ENCODE assay signal across 10 cellular contexts in the genomic region with DNA sequence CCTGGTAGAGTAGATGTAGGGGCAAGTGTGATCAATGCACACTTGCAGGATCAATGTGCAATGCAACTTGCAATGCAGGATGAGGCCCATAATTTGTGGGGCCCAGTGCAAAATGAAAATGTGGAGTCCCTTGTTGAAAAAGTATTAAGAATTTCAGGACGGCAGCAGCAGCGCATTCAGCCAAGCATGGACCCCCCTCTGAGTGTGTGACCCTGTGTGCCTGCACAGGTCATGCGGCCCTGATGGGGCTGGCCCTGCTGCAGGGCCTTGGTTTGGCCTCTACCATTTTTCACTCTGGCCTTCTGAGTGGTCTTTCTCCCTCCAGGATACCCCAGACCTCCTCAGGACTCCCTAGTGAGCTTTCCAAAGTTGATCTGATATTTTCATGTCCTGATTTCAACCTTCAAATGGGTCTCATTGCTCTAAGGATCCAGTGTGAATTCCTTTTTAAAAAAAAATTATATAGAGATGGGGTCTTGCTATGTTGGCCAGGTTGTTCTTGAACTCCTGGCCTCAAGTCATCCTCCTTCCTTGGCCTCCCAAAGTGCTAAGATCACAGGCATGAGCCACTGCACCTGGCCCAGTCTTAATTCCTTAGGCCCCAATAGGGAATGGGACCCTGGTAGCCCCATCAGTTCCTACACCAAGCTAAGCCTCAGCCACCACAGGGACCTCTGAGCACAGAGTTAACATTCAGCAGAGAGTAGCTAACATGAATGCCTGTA. TPM values are rescaled to one million over a fixed set of nuclear protein-coding genes. Genes with fewer than 3 reads are reported as not detected.
DNase-seq lines count a peak whose midpoint lies in the region; ATAC-seq and TF ChIP-seq lines count a peak whose summit lies in the region.
"Had no signal": no experiment of that assay in that cellular context is flagged by ENCODE, and none has a peak within 500 bp of the region (broad histone marks: within the 10 kb centered on the region; RNA-seq: fewer than 3 reads in every experiment).

No MANE protein-coding gene starts in this region.

- 76 to 79% methylated on average over 3 of the region's 3 CpGs for WGBS in tibial nerve, 2 donors

- H3K27me3 ChIP-seq in muscle layer of duodenum (ENCODE audit: low read depth, low read length) (no peaks in the 10 kb centered on the region), tibial nerve (no peaks in the 10 kb centered on the region)

- H3K27me3 Mint-ChIP-seq in activated naive CD4-positive, alpha-beta T cell treated with anti-CD3 and anti-CD28 coated beads, Interleukin-2, amount 10 ng/mL, durations not matched to agents 7 days and 5 days = no peaks in the 10 kb centered on the region
- H3K27me3 Mint-ChIP-seq in activated CD8-positive, alpha-beta T cell treated with anti-CD3 and anti-CD28 coated beads for 36 hours = no peaks in the 10 kb centered on the region

- H3K4me3 Mint-ChIP-seq in activated naive CD4-positive, alpha-beta T cell treated with anti-CD3 and anti-CD28 coated beads, Interleukin-2, amount 10 ng/mL, durations not matched to agents 7 days and 5 days = no peak overlapping the region
- H3K4me3 Mint-ChIP-seq in activated CD8-positive, alpha-beta T cell treated with anti-CD3 and anti-CD28 coated beads for 36 hours = peak overlapping the region; percentile 49

- no peak for DNase-seq in activated naive CD4-positive, alpha-beta T cell treated with anti-CD3 and anti-CD28 coated beads, Interleukin-2, amount 10 ng/mL, durations not matched to agents 7 days and 5 days
- DNase-seq in activated naive CD4-positive, alpha-beta T cell treated with Interleukin-2 at 50 U/mL for 16 hours = no peak
- DNase-seq in activated CD8-positive, alpha-beta T cell treated with anti-CD3 and anti-CD28 coated beads for 36 hours = no peak
- DNase-seq in tibial nerve (ENCODE audit: low spot score in 2 of 2) (no peak), HT-29 (ENCODE audit: low spot score) (no peak), NCI-H748 treated with DMSO at 0.1 percent for 48 hours (lab: John Stamatoyannopoulos, UW) (no peak), NCI-H2107 treated with DMSO at 0.1 percent for 48 hours (lab: John Stamatoyannopoulos, UW; ENCODE audit: unreplicated experiment) (no peak)
- DNase-seq: ACHN, NCI-H2107 had no signal

- H3K4me1 ChIP-seq in muscle layer of duodenum (ENCODE audit: control insufficient read depth in 1 of 2, insufficient read depth in 2 of 2, low read length in 2 of 2) = peaks cover 34 to 41% of the 10 kb centered on the region in 2 donors
- peaks cover 0 to 58% (median 32%) of the 10 kb centered on the region in 4 donors for H3K4me1 ChIP-seq in tibial nerve

- H3K9me3 ChIP-seq in muscle layer of duodenum (ENCODE audit: control insufficient read depth in 1 of 2, low read length in 2 of 2) = no peaks in the 10 kb centered on the region
- H3K9me3 ChIP-seq in tibial nerve = no peaks in the 10 kb centered on the region

- peaks cover 40% of the 10 kb centered on the region for H3K4me1 Mint-ChIP-seq in activated naive CD4-positive, alpha-beta T cell treated with anti-CD3 and anti-CD28 coated beads, Interleukin-2, amount 10 ng/mL, durations not matched to agents 7 days and 5 days
- H3K4me1 Mint-ChIP-seq in activated CD8-positive, alpha-beta T cell treated with anti-CD3 and anti-CD28 coated beads for 36 hours (ENCODE audit: low read depth) = peaks cover 42% of the 10 kb centered on the region

- CTCF ChIA-PET in activated naive CD4-positive, alpha-beta T cell treated with anti-CD3 and anti-CD28 coated beads, Interleukin-2, amount 10 ng/mL, durations not matched to agents 7 days and 5 days (lab: Charles Lee) = interaction anchor here (1.3 to 1.8 kb wide), 2 partner anchors 62 to 126 kb away, joined by 4 read pairs; no protein-coding TSS in a partner anchor
- CTCF ChIA-PET in activated CD8-positive, alpha-beta T cell treated with anti-CD3 and anti-CD28 coated beads for 36 hours (lab: Charles Lee) = interaction anchor here (0.7 to 3.0 kb wide), 3 partner anchors 66 to 122 kb away, joined by 3 to 10 read pairs (median 4); no protein-coding TSS in a partner anchor

- TF ChIP-seq EP300 in tibial nerve (IDR thresholded peaks at IDR 0.05) = no peak

- ATAC-seq in activated CD8-positive, alpha-beta T cell treated with anti-CD3 and anti-CD28 coated beads for 36 hours = no peak

- no peak for TF ChIP-seq POLR2A in tibial nerve (IDR thresholded peaks at IDR 0.05)

- POLR2A ChIA-PET in activated CD8-positive, alpha-beta T cell treated with anti-CD3 and anti-CD28 coated beads for 36 hours (lab: Charles Lee) = no interaction called here

- no peak for TF ChIP-seq CTCF in activated CD8-positive, alpha-beta T cell treated with anti-CD3 and anti-CD28 coated beads for 36 hours (IDR thresholded peaks at IDR 0.05)
- no peak for TF ChIP-seq CTCF in tibial nerve (IDR thresholded peaks at IDR 0.05)

- peak overlapping the region; percentile 90 for H3K27ac Mint-ChIP-seq in activated naive CD4-positive, alpha-beta T cell treated with anti-CD3 and anti-CD28 coated beads, Interleukin-2, amount 10 ng/mL, durations not matched to agents 7 days and 5 days
- peak overlapping the region; percentile 77 for H3K27ac Mint-ChIP-seq in activated CD8-positive, alpha-beta T cell treated with anti-CD3 and anti-CD28 coated beads for 36 hours

- H3K4me3 ChIP-seq in muscle layer of duodenum (ENCODE audit: low read depth in 1 of 2, low read length in 2 of 2) (no peak overlapping the region), tibial nerve (no peak overlapping the region)

- intact Hi-C loops in activated CD8-positive, alpha-beta T cell treated with anti-CD3 and anti-CD28 coated beads for 36 hours (cut with micrococcal nuclease) = loop anchor here (5.0 to 10.0 kb wide), 2 partner anchors 66 to 124 kb away; a partner anchor contains a TSS

- peaks cover 12% of the 10 kb centered on the region for H3K36me3 Mint-ChIP-seq in activated naive CD4-positive, alpha-beta T cell treated with anti-CD3 and anti-CD28 coated beads, Interleukin-2, amount 10 ng/mL, durations not matched to agents 7 days and 5 days
- H3K36me3 Mint-ChIP-seq in activated CD8-positive, alpha-beta T cell treated with anti-CD3 and anti-CD28 coated beads for 36 hours (ENCODE audit: low read depth) = peaks cover 2% of the 10 kb centered on the region

- peak overlapping the region; percentile 94 for H3K27ac ChIP-seq in muscle layer of duodenum (ENCODE audit: low read length)
- peak overlapping the region in 3 of 4 donors; percentile 51 to 93 (median 89) for H3K27ac ChIP-seq in tibial nerve

- H3K36me3 ChIP-seq in muscle layer of duodenum (ENCODE audit: control insufficient read depth in 1 of 2, insufficient read depth in 2 of 2, low read length in 2 of 2) (peaks cover 0 to 2% of the 10 kb centered on the region in 2 donors), tibial nerve (peaks cover 0 to 1% (median 0%) of the 10 kb centered on the region in 3 donors)

- H3K9me3 Mint-ChIP-seq in activated naive CD4-positive, alpha-beta T cell treated with anti-CD3 and anti-CD28 coated beads, Interleukin-2, amount 10 ng/mL, durations not matched to agents 7 days and 5 days = no peaks in the 10 kb centered on the region
- H3K9me3 Mint-ChIP-seq in activated CD8-positive, alpha-beta T cell treated with anti-CD3 and anti-CD28 coated beads for 36 hours = no peaks in the 10 kb centered on the region

RNA-seq across cellular contexts. Expression of a gene that starts 4.3 kb away (rescaled TPM):
- 10 to 100 TPM; 56.1 to 57.0 TPM for total RNA-seq in activated CD8-positive, alpha-beta T cell treated with anti-CD3 and anti-CD28 coated beads for 36 hours
- 100 to 1,000 TPM in 2 of 4 donors, 10 to 100 TPM in 2; 60.9 to 123 (median 99.3) TPM for total RNA-seq in tibial nerve
- 132 and 159 TPM in 2 replicates for total RNA-seq in HT-29 (2014; rRNA removed; shearing (Covaris generic))
